13 cellular contexts compared by ENCODE assay signal in genomic region chr5:56983593-56984361, GRCh38. TPM values are rescaled to one million over a fixed set of nuclear protein-coding genes. Genes with fewer than 3 reads are reported as not detected.
DNase-seq lines count a peak whose midpoint lies in the region; ATAC-seq and TF ChIP-seq lines count a peak whose summit lies in the region.
"Had no signal": no experiment of that assay in that cellular context is flagged by ENCODE, and none has a peak within 500 bp of the region (broad histone marks: within the 10 kb centered on the region; RNA-seq: fewer than 3 reads in every experiment).

No MANE protein-coding gene starts in this region.

- no peaks in the 10 kb centered on the region for H3K4me1 ChIP-seq in PC-3 (ENCODE audit: insufficient read depth, low read length)
- H3K4me1 ChIP-seq: left ventricle myocardium inferior had no signal

- no peak overlapping the region for H3K4me2 ChIP-seq in PC-3 (ENCODE audit: low read length)

- no peak overlapping the region for H3K9ac ChIP-seq in PC-3 (ENCODE audit: low read length)

- BruUV-seq in PC-3 (replicated peaks; lab: Mats Ljungman, UMichigan), result no TSS peak

- no peaks in the 10 kb centered on the region for H3F3A ChIP-seq in PC-3 (ENCODE audit: low read length, unreplicated experiment)

- no peaks in the 10 kb centered on the region for H4K20me1 ChIP-seq in PC-3 (ENCODE audit: low read length)

- H3K4me3 Mint-ChIP-seq in activated naive CD8-positive, alpha-beta T cell treated with anti-CD3 and anti-CD28 coated beads, Interleukin-2, amount 50 U/mL, for 24 hours, result no peak overlapping the region
- no peak overlapping the region for H3K4me3 Mint-ChIP-seq in activated naive CD8-positive, alpha-beta T cell treated with anti-CD3 and anti-CD28 coated beads for 36 hours
- H3K4me3 Mint-ChIP-seq: activated T-helper 1 cell treated with anti-CD3 and anti-CD28 coated beads, Interleukin-12 subunit alpha, Interleukin-12 subunit beta, Interleukin-2, Interleukin-4 antibody, amounts not matched to agents 30 ng/mL and 10 ng/mL and 1 ng/mL, durations not matched to agents 14 hours and 24 hours and 36 hours; brain had no signal

- no peaks in the 10 kb centered on the region for H3K9me3 Mint-ChIP-seq in activated naive CD8-positive, alpha-beta T cell treated with anti-CD3 and anti-CD28 coated beads, Interleukin-2, amount 50 U/mL, for 24 hours
- H3K9me3 Mint-ChIP-seq in activated naive CD8-positive, alpha-beta T cell treated with anti-CD3 and anti-CD28 coated beads for 36 hours, result no peaks in the 10 kb centered on the region
- H3K9me3 Mint-ChIP-seq: activated T-helper 1 cell treated with anti-CD3 and anti-CD28 coated beads, Interleukin-12 subunit alpha, Interleukin-12 subunit beta, Interleukin-2, Interleukin-4 antibody, amounts not matched to agents 30 ng/mL and 10 ng/mL and 1 ng/mL, durations not matched to agents 14 hours and 24 hours and 36 hours; brain had no signal

- no peaks in the 10 kb centered on the region for H3K27me3 ChIP-seq in PC-3 (ENCODE audit: low read length)
- H3K27me3 ChIP-seq in brain microvascular endothelial cell (replicated peaks), result no peaks in the 10 kb centered on the region

- H3K27ac ChIP-seq in PC-3 (ENCODE audit: low read length), result no peak overlapping the region
- H3K27ac ChIP-seq in brain microvascular endothelial cell, result no peak overlapping the region
- H3K27ac ChIP-seq: left ventricle myocardium inferior had no signal

- no peaks in the 10 kb centered on the region for H3K9me2 ChIP-seq in PC-3 (replicated peaks; ENCODE audit: low read length)

- intact Hi-C loops in PC-3 (cut with micrococcal nuclease), result no loop called here

- no peaks in the 10 kb centered on the region for H3K36me3 ChIP-seq in PC-3 (ENCODE audit: low read depth, low read length)
- no peaks in the 10 kb centered on the region for H3K36me3 ChIP-seq in brain microvascular endothelial cell (replicated peaks)
- H3K36me3 ChIP-seq: left ventricle myocardium inferior had no signal

- no peaks in the 10 kb centered on the region for H3K27me3 Mint-ChIP-seq in activated naive CD8-positive, alpha-beta T cell treated with anti-CD3 and anti-CD28 coated beads, Interleukin-2, amount 50 U/mL, for 24 hours
- peaks cover 3% of the 10 kb centered on the region for H3K27me3 Mint-ChIP-seq in activated naive CD8-positive, alpha-beta T cell treated with anti-CD3 and anti-CD28 coated beads for 36 hours

- peaks cover 17% of the 10 kb centered on the region for H3K4me1 Mint-ChIP-seq in activated naive CD8-positive, alpha-beta T cell treated with anti-CD3 and anti-CD28 coated beads, Interleukin-2, amount 50 U/mL, for 24 hours
- H3K4me1 Mint-ChIP-seq in activated naive CD8-positive, alpha-beta T cell treated with anti-CD3 and anti-CD28 coated beads for 36 hours, result peaks cover 18% of the 10 kb centered on the region

- ATAC-seq in activated naive CD8-positive, alpha-beta T cell treated with anti-CD3 and anti-CD28 coated beads, Interleukin-2, amount 50 U/mL, for 24 hours, result peak; percentile 26
- ATAC-seq in HG02759 (IDR thresholded peaks at IDR 0.05; ENCODE audit: unreplicated experiment) (peak; percentile 62), PC-3 (no peak)
- ATAC-seq in stimulated activated naive CD8-positive, alpha-beta T cell treated with anti-CD3 and anti-CD28 coated beads, Interleukin-15, Interleukin-2, amounts not matched to agents 100 U/mL and 50 U/mL, for 24 hours, result peak; percentile 33

- H3K36me3 Mint-ChIP-seq in activated naive CD8-positive, alpha-beta T cell treated with anti-CD3 and anti-CD28 coated beads, Interleukin-2, amount 50 U/mL, for 24 hours (ENCODE audit: low read depth), result no peaks in the 10 kb centered on the region
- H3K36me3 Mint-ChIP-seq in activated naive CD8-positive, alpha-beta T cell treated with anti-CD3 and anti-CD28 coated beads for 36 hours, result no peaks in the 10 kb centered on the region
- H3K36me3 Mint-ChIP-seq: brain had no signal

- POLR2A ChIA-PET in PC-3 (lab: Charles Lee; ENCODE audit: unreplicated experiment), result no interaction called here

- no peak overlapping the region for H3K27ac Mint-ChIP-seq in activated naive CD8-positive, alpha-beta T cell treated with anti-CD3 and anti-CD28 coated beads, Interleukin-2, amount 50 U/mL, for 24 hours
- H3K27ac Mint-ChIP-seq in activated naive CD8-positive, alpha-beta T cell treated with anti-CD3 and anti-CD28 coated beads for 36 hours, result no peak overlapping the region
- H3K27ac Mint-ChIP-seq: activated T-helper 1 cell treated with anti-CD3 and anti-CD28 coated beads, Interleukin-12 subunit alpha, Interleukin-12 subunit beta, Interleukin-2, Interleukin-4 antibody, amounts not matched to agents 30 ng/mL and 10 ng/mL and 1 ng/mL, durations not matched to agents 14 hours and 24 hours and 36 hours; brain had no signal

- no peak overlapping the region for H3K4me3 ChIP-seq in PC-3 (ENCODE audit: low read length)
- no peak overlapping the region for H3K4me3 ChIP-seq in brain microvascular endothelial cell (ENCODE audit: low read depth, low read length)
- H3K4me3 ChIP-seq: left ventricle myocardium inferior had no signal

- no peak for TF ChIP-seq CTCF in PC-3 (conservative IDR thresholded peaks at IDR 0.05; ENCODE audit: low read depth, low read length)
- TF ChIP-seq CTCF in brain microvascular endothelial cell (IDR thresholded peaks at IDR 0.05; ENCODE audit: low read depth, low read length, missing control alignments), result no peak

- CTCF ChIA-PET in PC-3 (lab: Charles Lee), result no interaction called here

- no peaks in the 10 kb centered on the region for H3K79me2 ChIP-seq in PC-3 (ENCODE audit: low read length)

- no peak overlapping the region for H2AFZ ChIP-seq in PC-3 (ENCODE audit: low read length)

- in situ Hi-C loops in brain microvascular endothelial cell (cut with HindIII; ENCODE audit: low pct_ligation_motif_present, low sequenced_read_pairs), result no loop called here

- DNase-seq in activated naive CD8-positive, alpha-beta T cell treated with anti-CD3 and anti-CD28 coated beads, Interleukin-2, amount 50 U/mL, for 24 hours, result no peak
- no peak for DNase-seq in activated naive CD8-positive, alpha-beta T cell treated with anti-CD3 and anti-CD28 coated beads for 36 hours
- DNase-seq in HUDEP-2 (lab: John Stamatoyannopoulos, UW; ENCODE audit: unreplicated experiment in 76 of 76), result peak in 41 of 76 experiments; percentile 2 to 76 (median 36)
- no peak for DNase-seq in stimulated activated naive CD8-positive, alpha-beta T cell treated with anti-CD3 and anti-CD28 coated beads, Interleukin-15, Interleukin-2, amounts not matched to agents 100 U/mL and 50 U/mL, for 24 hours
- no peak for DNase-seq in PC-3
- DNase-seq in brain microvascular endothelial cell, result no peak
- no peak for DNase-seq in HCEC 1CT
- DNase-seq: head of caudate nucleus, left ventricle myocardium inferior, NCI-H526 treated with DMSO at 0.1 percent for 48 hours had no signal

- H3K9me3 ChIP-seq in PC-3 (ENCODE audit: low read length), result no peaks in the 10 kb centered on the region
- H3K9me3 ChIP-seq: left ventricle myocardium inferior had no signal

RNA-seq across cellular contexts. Expression of gene MIER3, which starts 31.9 kb away (rescaled TPM):
- 10 to 100 TPM; 15.8 to 16.7 TPM for total RNA-seq in activated naive CD8-positive, alpha-beta T cell treated with anti-CD3 and anti-CD28 coated beads for 36 hours
- total RNA-seq in PC-3 (2014; rRNA removed), result 5.8 and 6.5 TPM in 2 replicates

Comparison
In these comparisons a context has a peak if more than half of its experiments do, and no peak if none do; other contexts are left out.
1. DNase-seq: peak in HUDEP-2 (41 of 76); none in activated naive CD8-positive, alpha-beta T cell treated with anti-CD3 and anti-CD28 coated beads, Interleukin-2, amount 50 U/mL, for 24 hours (single experiment), activated naive CD8-positive, alpha-beta T cell treated with anti-CD3 and anti-CD28 coated beads for 36 hours (single experiment), stimulated activated naive CD8-positive, alpha-beta T cell treated with anti-CD3 and anti-CD28 coated beads, Interleukin-15, Interleukin-2, amounts not matched to agents 100 U/mL and 50 U/mL, for 24 hours (single experiment), PC-3 (single experiment), brain microvascular endothelial cell (single experiment) and HCEC 1CT (single experiment).